ENCODE assay signal across 19 cellular contexts in the genomic region with DNA sequence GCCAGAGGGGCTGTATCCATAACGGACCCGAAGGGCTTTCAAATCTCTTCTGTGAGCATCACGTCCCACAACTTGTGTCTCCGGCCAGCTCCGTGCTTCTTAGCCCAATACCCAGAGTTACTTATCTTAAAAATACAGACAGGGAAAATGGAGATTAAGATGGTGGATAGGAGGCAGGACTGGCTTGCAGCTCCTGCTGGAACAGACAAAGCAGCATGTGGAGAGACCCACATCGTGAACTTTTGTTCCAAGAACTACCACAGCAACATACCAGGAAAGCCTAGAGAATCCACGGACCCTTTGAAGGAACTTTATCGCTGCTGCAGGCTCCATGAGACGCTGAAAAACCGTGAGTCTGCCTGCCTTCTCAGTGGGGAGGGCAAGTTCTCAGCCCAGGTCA.
DNase-seq lines count a peak whose midpoint lies in the region; ATAC-seq, FAIRE-seq and TF ChIP-seq lines count a peak whose summit lies in the region.
"Had no signal": no experiment of that assay in that cellular context is flagged by ENCODE, and none has a peak within 500 bp of the region (broad histone marks: within the 10 kb centered on the region; RNA-seq: fewer than 3 reads in every experiment).

No MANE protein-coding gene starts in this region.

- FAIRE-seq in HepG2 (lab: Jason Lieb, UNC) = no peak
- FAIRE-seq: A549, D721Med, G401.6, GM12891, GM19239 had no signal

- POLR2A ChIA-PET in HepG2 (lab: Yijun Ruan, JAX) = no interaction called here

- ATAC-seq in HepG2 (no peak), right lobe of liver (no peak), HG03460 (IDR thresholded peaks at IDR 0.05; ENCODE audit: unreplicated experiment) (no peak)
- ATAC-seq: A549; CD8-positive, alpha-beta T cell had no signal

- H3K4me3 ChIP-seq in HepG2 (replicated peaks in 1 of 3; ENCODE audit: insufficient read depth in 1 of 3, low read depth in 2 of 3, low read length in 3 of 3) (no peak overlapping the region), right lobe of liver (no peak overlapping the region)
- H3K4me3 ChIP-seq: A549 had no signal

- H2AFZ ChIP-seq in HepG2 (ENCODE audit: low read length) = no peak overlapping the region

- no peaks in the 10 kb centered on the region for H3K36me3 ChIP-seq in HepG2 (replicated peaks in 1 of 2; ENCODE audit: control insufficient read depth in 1 of 2, insufficient read depth in 2 of 2, low read length in 2 of 2)
- H3K36me3 ChIP-seq in right lobe of liver = no peaks in the 10 kb centered on the region

- H3K79me2 ChIP-seq in HepG2 (ENCODE audit: insufficient read depth, low read length) = no peaks in the 10 kb centered on the region

- H3K27ac ChIP-seq in HepG2 (ENCODE audit: extremely low read length, insufficient read depth, low read length) (no peak overlapping the region), right lobe of liver (no peak overlapping the region)
- H3K27ac ChIP-seq: 22Rv1, A549, C4-2B had no signal

- TF ChIP-seq POLR2A in HepG2 (IDR thresholded peaks at IDR 0.05; ENCODE audit: insufficient read depth in 1 of 2, low read depth in 2 of 2, low read length in 2 of 2) = no peak
- TF ChIP-seq POLR2A in right lobe of liver (IDR thresholded peaks at IDR 0.05) = no peak

- intact Hi-C loops in HepG2 (cut with micrococcal nuclease; ENCODE audit: unreplicated experiment) = no loop called here
- intact Hi-C loops in right lobe of liver (cut with DNase I) = no loop called here

- H4K20me1 ChIP-seq in HepG2 (ENCODE audit: insufficient read depth, low read length) = no peaks in the 10 kb centered on the region

- TF ChIP-seq CTCF in HepG2 (CRISPR knock-in tag; IDR thresholded peaks at IDR 0.05) (no peak), right lobe of liver (IDR thresholded peaks at IDR 0.05) (no peak)

- H3K27me3 ChIP-seq in HepG2 (ENCODE audit: control insufficient read depth in 1 of 2, insufficient read depth in 2 of 2, low read length in 2 of 2) (no peaks in the 10 kb centered on the region), right lobe of liver (no peaks in the 10 kb centered on the region)

- in situ Hi-C loops in HepG2 (cut with HindIII; ENCODE audit: extremely low pct_ligation_motif_present, low pct_unique_long_range_greater_than_20kb) = no loop called here

- DNase-seq in HepG2 (ENCODE audit: low spot score) (no peak), right lobe of liver (no peak), OCI-M1 (lab: John Stamatoyannopoulos, UW) (peak; percentile 23), NCI-H2081 treated with DMSO at 0.1 percent for 48 hours (lab: John Stamatoyannopoulos, UW) (no peak)
- DNase-seq: AML-193; Caco-2; Calu3; CD4-positive, alpha-beta T cell; CD8-positive, alpha-beta T cell; DMS79 treated with DMSO at 0.1 percent for 48 hours; GF-D8 had no signal

- H3K4me2 ChIP-seq in HepG2 (ENCODE audit: low read depth, low read length) = no peak overlapping the region
- H3K4me2 ChIP-seq: A549 had no signal

- TF ChIP-seq EP300 in HepG2 (IDR thresholded peaks at IDR 0.05; ENCODE audit: low read depth in 2 of 2, low read length in 2 of 2) = no peak
- TF ChIP-seq EP300 in HepG2 (CRISPR knock-in tag; IDR thresholded peaks at IDR 0.05; ENCODE audit: borderline replicate concordance) = no peak

- CTCF ChIA-PET in HepG2 (lab: Yijun Ruan, JAX; ENCODE audit: low intra/inter-chr PET ratio, low total read pairs) = no interaction called here

- no peaks in the 10 kb centered on the region for H3K4me1 ChIP-seq in HepG2 (ENCODE audit: insufficient read depth, low read length)
- H3K4me1 ChIP-seq in right lobe of liver = no peaks in the 10 kb centered on the region
- H3K4me1 ChIP-seq: A549, Caco-2 had no signal

- no peak overlapping the region for H3K9ac ChIP-seq in HepG2 (ENCODE audit: insufficient read depth, low read depth, low read length)

- 59% methylated on average over 10 of the region's 10 CpGs for WGBS in HepG2 (ENCODE audit: low lambda C conversion rate)
- WGBS in right lobe of liver (ENCODE audit: insufficient coverage, low coverage, low lambda C conversion rate, missing lambda C conversion rate) = 71% methylated on average over 5 of the region's 10 CpGs

- TF ChIP-seq RAD21 in HepG2 (CRISPR knock-in tag; IDR thresholded peaks at IDR 0.05) = no peak

- no TSS peak for BruUV-seq in HepG2 (replicated peaks; lab: Mats Ljungman, UMichigan)

- no peaks in the 10 kb centered on the region for H3K9me3 ChIP-seq in HepG2 (ENCODE audit: low read length)
- no peaks in the 10 kb centered on the region for H3K9me3 ChIP-seq in right lobe of liver
- H3K9me3 ChIP-seq: A549, Caco-2 had no signal

TF ChIP-seq in HepG2, 621 proteins besides CTCF, POLR2A, EP300 and RAD21:
- no peak for TF ChIP-seq EEA1 (CRISPR knock-in tag; IDR thresholded peaks at IDR 0.05; ENCODE audit: borderline replicate concordance)
- TF ChIP-seq, protein P1, sequence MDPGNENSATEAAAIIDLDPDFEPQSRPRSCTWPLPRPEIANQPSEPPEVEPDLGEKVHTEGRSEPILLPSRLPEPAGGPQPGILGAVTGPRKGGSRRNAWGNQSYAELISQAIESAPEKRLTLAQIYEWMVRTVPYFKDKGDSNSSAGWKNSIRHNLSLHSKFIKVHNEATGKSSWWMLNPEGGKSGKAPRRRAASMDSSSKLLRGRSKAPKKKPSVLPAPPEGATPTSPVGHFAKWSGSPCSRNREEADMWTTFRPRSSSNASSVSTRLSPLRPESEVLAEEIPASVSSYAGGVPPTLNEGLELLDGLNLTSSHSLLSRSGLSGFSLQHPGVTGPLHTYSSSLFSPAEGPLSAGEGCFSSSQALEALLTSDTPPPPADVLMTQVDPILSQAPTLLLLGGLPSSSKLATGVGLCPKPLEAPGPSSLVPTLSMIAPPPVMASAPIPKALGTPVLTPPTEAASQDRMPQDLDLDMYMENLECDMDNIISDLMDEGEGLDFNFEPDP (CRISPR knock-in tag; conservative IDR thresholded peaks at IDR 0.05) = 0 out of 2 replicates have a peak, but pooled peaks have one; percentile 18
